ENCODE assay signal across 8 cellular contexts in the genomic region with DNA sequence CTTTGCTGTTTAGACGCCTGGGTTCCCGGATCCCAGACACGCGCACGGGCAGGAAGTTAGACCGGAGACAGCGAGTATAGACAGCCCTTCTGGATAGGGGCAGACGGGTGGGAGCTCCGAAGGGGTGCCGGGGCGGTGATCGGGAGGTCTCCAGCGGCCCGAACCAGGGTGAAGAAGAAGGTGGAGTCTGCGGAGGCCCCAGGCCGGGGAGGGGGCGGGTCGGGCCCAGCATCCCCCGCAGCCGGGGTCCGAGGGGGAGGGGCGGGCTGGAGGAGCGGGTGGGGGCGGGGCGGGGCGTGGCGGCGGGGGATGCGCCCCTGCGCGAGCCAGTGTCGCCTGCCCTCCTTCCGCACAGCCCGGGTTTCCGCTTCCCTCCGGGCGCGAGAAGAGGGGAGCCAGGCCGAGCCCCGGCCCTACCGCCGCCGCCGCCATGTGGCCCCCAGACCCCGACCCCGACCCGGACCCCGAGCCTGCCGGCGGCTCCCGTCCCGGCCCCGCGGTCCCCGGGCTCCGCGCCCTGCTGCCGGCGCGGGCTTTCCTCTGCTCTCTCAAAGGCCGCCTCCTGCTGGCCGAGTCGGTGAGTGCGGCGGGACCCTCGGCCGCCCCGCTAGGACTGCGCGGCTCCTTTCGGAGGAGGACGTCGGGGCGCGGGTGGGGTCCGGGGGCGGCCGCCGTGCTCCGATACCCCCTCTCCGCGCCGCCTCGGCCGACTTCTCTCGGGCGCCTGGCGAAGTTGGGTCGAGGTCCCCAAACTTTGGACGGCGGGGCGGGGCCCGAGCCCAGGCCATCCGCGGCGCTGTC. TPM values are rescaled to one million over a fixed set of nuclear protein-coding genes. Genes with fewer than 3 reads are reported as not detected.
DNase-seq lines count a peak whose midpoint lies in the region; ATAC-seq and TF ChIP-seq lines count a peak whose summit lies in the region.

TSS of gene CMTM3 (plus strand) at position 329 of the 801 bp plus-strand sequence. CDS start at position 431, 102 bp downstream.

- peaks cover 14 to 25% of the 10 kb centered on the region in 2 experiments for H3K36me3 ChIP-seq in mesenchymal stem cell (ENCODE audit: control insufficient read depth in 1 of 2, insufficient read depth in 2 of 2, low read depth in 1 of 2, low read length in 2 of 2)

- H2AFZ ChIP-seq in mesenchymal stem cell (ENCODE audit: low read depth, low read length), result peak within 1 kb of the TSS; percentile 18

- TF ChIP-seq CTCF in GM12874 (IDR thresholded peaks at IDR 0.05; ENCODE audit: insufficient read depth, low read depth, low read length), result peak; percentile 78

- H2BK120ac ChIP-seq in mesenchymal stem cell (ENCODE audit: low read depth, low read length), result peak within 1 kb of the TSS; percentile 95

- DNase-seq in NCI-H2227 (lab: John Stamatoyannopoulos, UW; ENCODE audit: unreplicated experiment) (peak; percentile 77), mesenchymal stem cell (peak; percentile 70)
- DNase-seq in activated CD4-positive, alpha-beta memory T cell treated with anti-CD3 and anti-CD28 coated beads for 36 hours, result peak; percentile 80
- peak; percentile 58 for DNase-seq in effector CD8-positive, alpha-beta T cell (lab: John Stamatoyannopoulos, UW)
- peak; percentile 50 to 53 for DNase-seq in stimulated activated CD8-positive, alpha-beta memory T cell treated with anti-CD3 and anti-CD28 coated beads, Interleukin-2, amount 100 ng/mL, for 1 hour (ENCODE audit: low read depth in 2 of 2)

- H3K4me1 ChIP-seq in mesenchymal stem cell (ENCODE audit: control insufficient read depth, insufficient read depth, low read depth, low read length), result peaks cover 41% of the 10 kb centered on the region

- H3K4me3 ChIP-seq in mesenchymal stem cell (ENCODE audit: insufficient read depth in 1 of 2, low read depth in 1 of 2, low read length in 2 of 2), result peak within 1 kb of the TSS; percentile 81 to 85

- intact Hi-C loops in activated CD4-positive, alpha-beta memory T cell treated with anti-CD3 and anti-CD28 coated beads for 36 hours (cut with micrococcal nuclease), result loop anchor here (1.0 to 5.0 kb wide), 7 partner anchors 14 to 268 kb away; partner anchors contain the start of genes CKLF, CMTM4 and DYNC1LI2

- peaks cover 6% of the 10 kb centered on the region for H3K36me3 Mint-ChIP-seq in activated CD4-positive, alpha-beta memory T cell treated with anti-CD3 and anti-CD28 coated beads for 36 hours

- peak within 1 kb of the TSS; percentile 87 for H3K9ac ChIP-seq in mesenchymal stem cell (ENCODE audit: low read length)

- H3K4ac ChIP-seq in mesenchymal stem cell (ENCODE audit: low read depth in 1 of 2, low read length in 2 of 2), result peak within 1 kb of the TSS; percentile 86 to 88

- peaks cover 9% of the 10 kb centered on the region for H3K9me3 Mint-ChIP-seq in activated CD4-positive, alpha-beta memory T cell treated with anti-CD3 and anti-CD28 coated beads for 36 hours

- no peak within 1 kb of the TSS for H3K23ac ChIP-seq in mesenchymal stem cell (ENCODE audit: low read length in 2 of 2)

- WGBS in mesenchymal stem cell, result 1% methylated on average over 65 of the region's 96 CpGs

- peak within 1 kb of the TSS; percentile 99 for H3K27ac ChIP-seq in mesenchymal stem cell (ENCODE audit: low read length, poor library complexity, severe bottlenecking)

- H2AK5ac ChIP-seq in mesenchymal stem cell (ENCODE audit: low read length, severe bottlenecking), result peak within 1 kb of the TSS; percentile 63

- peak within 1 kb of the TSS; percentile 98 for H3K27ac Mint-ChIP-seq in activated CD4-positive, alpha-beta memory T cell treated with anti-CD3 and anti-CD28 coated beads for 36 hours

- peak within 1 kb of the TSS in 1 of 2 experiments; percentile 23 for H2BK12ac ChIP-seq in mesenchymal stem cell (ENCODE audit: low read length in 2 of 2)

- H4K8ac ChIP-seq in mesenchymal stem cell (ENCODE audit: low read length), result peak within 1 kb of the TSS; percentile 93

- POLR2A ChIA-PET in activated CD4-positive, alpha-beta memory T cell treated with anti-CD3 and anti-CD28 coated beads for 36 hours (lab: Charles Lee), result interaction anchor here (1.2 to 2.8 kb wide), 5 partner anchors 14 to 56 kb away, joined by 4 to 15 read pairs (median 7); partner anchors contain the start of gene CKLF

- H3K27me3 ChIP-seq in mesenchymal stem cell (ENCODE audit: control insufficient read depth in 1 of 2, insufficient read depth in 1 of 2, low read length in 2 of 2), result no peaks in the 10 kb centered on the region

- CTCF ChIA-PET in activated CD4-positive, alpha-beta memory T cell treated with anti-CD3 and anti-CD28 coated beads for 36 hours (lab: Charles Lee), result interaction anchor here (0.6 to 4.3 kb wide), 16 partner anchors 10 to 277 kb away, joined by 3 to 37 read pairs (median 5); partner anchors contain the start of gene CKLF

- peak within 1 kb of the TSS; percentile 80 for H3K4me2 ChIP-seq in mesenchymal stem cell (ENCODE audit: low read length, poor library complexity, severe bottlenecking)

- H3K27me3 Mint-ChIP-seq in activated CD4-positive, alpha-beta memory T cell treated with anti-CD3 and anti-CD28 coated beads for 36 hours, result no peaks in the 10 kb centered on the region

- H2BK5ac ChIP-seq in mesenchymal stem cell (ENCODE audit: low read depth, low read length, poor library complexity, severe bottlenecking), result peak within 1 kb of the TSS; percentile 91

- ATAC-seq in HG02623 (IDR thresholded peaks at IDR 0.05; ENCODE audit: unreplicated experiment) (peak; percentile 47), HG02610 (IDR thresholded peaks at IDR 0.05; ENCODE audit: unreplicated experiment) (no peak)

- peak within 1 kb of the TSS; percentile 74 to 94 for H3K14ac ChIP-seq in mesenchymal stem cell (ENCODE audit: low read length in 2 of 2)

- peaks cover 38% of the 10 kb centered on the region for H3K4me1 Mint-ChIP-seq in activated CD4-positive, alpha-beta memory T cell treated with anti-CD3 and anti-CD28 coated beads for 36 hours (ENCODE audit: low read depth)

- no peaks in the 10 kb centered on the region for H3K9me3 ChIP-seq in mesenchymal stem cell (ENCODE audit: control insufficient read depth, low read length)

- peak within 1 kb of the TSS; percentile 83 for H2BK15ac ChIP-seq in mesenchymal stem cell (ENCODE audit: low read depth, poor library complexity, severe bottlenecking)

- peak within 1 kb of the TSS; percentile 97 for H3K4me3 Mint-ChIP-seq in activated CD4-positive, alpha-beta memory T cell treated with anti-CD3 and anti-CD28 coated beads for 36 hours

- H3K18ac ChIP-seq in mesenchymal stem cell (ENCODE audit: low read depth in 1 of 2, low read length in 2 of 2), result peak within 1 kb of the TSS; percentile 86 to 96

- H4K91ac ChIP-seq in mesenchymal stem cell (ENCODE audit: low read length), result peak within 1 kb of the TSS; percentile 89

- no peaks in the 10 kb centered on the region for H3K79me1 ChIP-seq in mesenchymal stem cell (replicated peaks; ENCODE audit: low read length, poor library complexity, severe bottlenecking)

RNA-seq across cellular contexts. Expression of gene CMTM3, which starts in this region (rescaled TPM):
- total RNA-seq in activated CD4-positive, alpha-beta memory T cell treated with anti-CD3 and anti-CD28 coated beads for 36 hours, result 10 to 100 TPM; 64.6 to 65.9 TPM
- 115 TPM for polyA plus RNA-seq in mesenchymal stem cell (2013, experiment 1 of 2)
- 117 TPM for polyA plus RNA-seq in mesenchymal stem cell (2013, experiment 2 of 2)
